In genomic region chr14:102909911-102910310, GRCh38 we compare ENCODE assay signal across 2 cellular contexts.
TF ChIP-seq lines count a peak whose summit lies in the region.

No MANE protein-coding gene starts in this region.

TF ChIP-seq in SK-N-SH, 30 proteins besides CTCF, POLR2A, EP300 and RAD21 (continued from another document):
- TF ChIP-seq IRF3 (IDR thresholded peaks at IDR 0.05; ENCODE audit: low read depth, low read length) (no peak), CHD2 (IDR thresholded peaks at IDR 0.05; ENCODE audit: low read length, partially characterized antibody) (no peak), ELF1 (IDR thresholded peaks at IDR 0.05) (no peak), MEF2A (IDR thresholded peaks at IDR 0.05; ENCODE audit: borderline replicate concordance, low read depth) (no peak), TEAD4 (IDR thresholded peaks at IDR 0.05; ENCODE audit: borderline replicate concordance, insufficient read depth) (no peak)
- TF ChIP-seq, protein P1, sequence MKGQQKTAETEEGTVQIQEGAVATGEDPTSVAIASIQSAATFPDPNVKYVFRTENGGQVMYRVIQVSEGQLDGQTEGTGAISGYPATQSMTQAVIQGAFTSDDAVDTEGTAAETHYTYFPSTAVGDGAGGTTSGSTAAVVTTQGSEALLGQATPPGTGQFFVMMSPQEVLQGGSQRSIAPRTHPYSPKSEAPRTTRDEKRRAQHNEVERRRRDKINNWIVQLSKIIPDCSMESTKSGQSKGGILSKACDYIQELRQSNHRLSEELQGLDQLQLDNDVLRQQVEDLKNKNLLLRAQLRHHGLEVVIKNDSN (IDR thresholded peaks at IDR 0.05; ENCODE audit: borderline replicate concordance, low read depth): no peak
- TF ChIP-seq, protein P2, sequence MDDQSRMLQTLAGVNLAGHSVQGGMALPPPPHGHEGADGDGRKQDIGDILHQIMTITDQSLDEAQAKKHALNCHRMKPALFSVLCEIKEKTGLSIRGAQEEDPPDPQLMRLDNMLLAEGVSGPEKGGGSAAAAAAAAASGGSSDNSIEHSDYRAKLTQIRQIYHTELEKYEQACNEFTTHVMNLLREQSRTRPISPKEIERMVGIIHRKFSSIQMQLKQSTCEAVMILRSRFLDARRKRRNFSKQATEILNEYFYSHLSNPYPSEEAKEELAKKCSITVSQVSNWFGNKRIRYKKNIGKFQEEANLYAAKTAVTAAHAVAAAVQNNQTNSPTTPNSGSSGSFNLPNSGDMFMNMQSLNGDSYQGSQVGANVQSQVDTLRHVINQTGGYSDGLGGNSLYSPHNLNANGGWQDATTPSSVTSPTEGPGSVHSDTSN (IDR thresholded peaks at IDR 0.05): no peak
- TF ChIP-seq, protein P3, sequence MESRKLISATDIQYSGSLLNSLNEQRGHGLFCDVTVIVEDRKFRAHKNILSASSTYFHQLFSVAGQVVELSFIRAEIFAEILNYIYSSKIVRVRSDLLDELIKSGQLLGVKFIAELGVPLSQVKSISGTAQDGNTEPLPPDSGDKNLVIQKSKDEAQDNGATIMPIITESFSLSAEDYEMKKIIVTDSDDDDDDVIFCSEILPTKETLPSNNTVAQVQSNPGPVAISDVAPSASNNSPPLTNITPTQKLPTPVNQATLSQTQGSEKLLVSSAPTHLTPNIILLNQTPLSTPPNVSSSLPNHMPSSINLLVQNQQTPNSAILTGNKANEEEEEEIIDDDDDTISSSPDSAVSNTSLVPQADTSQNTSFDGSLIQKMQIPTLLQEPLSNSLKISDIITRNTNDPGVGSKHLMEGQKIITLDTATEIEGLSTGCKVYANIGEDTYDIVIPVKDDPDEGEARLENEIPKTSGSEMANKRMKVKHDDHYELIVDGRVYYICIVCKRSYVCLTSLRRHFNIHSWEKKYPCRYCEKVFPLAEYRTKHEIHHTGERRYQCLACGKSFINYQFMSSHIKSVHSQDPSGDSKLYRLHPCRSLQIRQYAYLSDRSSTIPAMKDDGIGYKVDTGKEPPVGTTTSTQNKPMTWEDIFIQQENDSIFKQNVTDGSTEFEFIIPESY (IDR thresholded peaks at IDR 0.05; ENCODE audit: borderline replicate concordance, low read depth): no peak
TF ChIP-seq in SK-N-SH: peak in this region for 0.

TF ChIP-seq in SK-N-SH treated with all-trans-retinoic acid at 6 μM for 48 hours, 23 proteins besides CTCF, POLR2A, EP300 and RAD21 (continued from another document):
- TF ChIP-seq TSHZ2 (CRISPR knock-in tag; IDR thresholded peaks at IDR 0.05): no peak
